In the genomic region with DNA sequence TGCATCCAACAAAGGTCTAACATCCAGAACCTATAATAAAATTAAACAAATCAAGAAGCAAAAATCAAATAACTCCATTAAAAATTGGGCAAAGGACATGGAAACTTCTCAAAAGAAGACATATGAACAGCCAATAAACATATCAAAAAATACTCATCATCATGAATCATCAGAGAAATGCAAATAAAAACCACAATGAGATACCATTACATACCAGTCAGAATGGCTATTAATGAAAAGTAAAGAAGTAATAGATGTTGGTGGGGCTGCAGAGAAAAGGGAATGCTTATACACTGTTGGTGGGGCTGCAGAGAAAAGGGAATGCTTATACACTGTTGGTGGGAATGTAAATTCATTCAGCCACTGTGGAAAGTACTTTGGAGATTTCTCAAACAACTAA, we compare ENCODE assay signal across 30 cellular contexts.
"Had no signal": no experiment of that assay in that cellular context is flagged by ENCODE, and none has a peak within 500 bp of the region (broad histone marks: within the 10 kb centered on the region; RNA-seq: fewer than 3 reads in every experiment).

No MANE protein-coding gene starts in this region.

- ATAC-seq: activated CD8-positive, alpha-beta T cell treated with anti-CD3 and anti-CD28 coated beads for 36 hours; activated naive CD4-positive, alpha-beta T cell treated with anti-CD3 and anti-CD28 coated beads, Interleukin-2, amount 50 U/mL, for 72 hours; activated T-cell treated with anti-CD3 and anti-CD28 coated beads, Interleukin-2, amount 50 U/mL, for 4 hours; activated T-cell treated with anti-CD3 and anti-CD28 coated beads, Interleukin-2, amount 50 U/mL, for 72 hours; activated T-helper 17 cell treated with anti-CD3 and anti-CD28 coated beads, Interleukin-2, amount 50 U/mL, for 72 hours had no signal

- H3K4me1 ChIP-seq: adrenal gland had no signal

- H3K27me3 ChIP-seq: adrenal gland had no signal

- H3K27ac ChIP-seq: adrenal gland, VCaP had no signal

- H3K4me3 ChIP-seq: adrenal gland had no signal

- FAIRE-seq: TTC549 had no signal

- DNase-seq: activated B cell treated with CpG ODN at 0.5 μM for 24 hours; activated CD4-positive, alpha-beta memory T cell treated with anti-CD3 and anti-CD28 coated beads for 36 hours; activated CD4-positive, alpha-beta T cell treated with anti-CD3 and anti-CD28 coated beads for 4 hours; activated CD4-positive, alpha-beta T cell treated with anti-CD3 and anti-CD28 coated beads, Interleukin-2, amount 10 ng/mL, durations not matched to agents 24 days and 14 days; activated CD4-positive, alpha-beta T cell treated with anti-CD3 and anti-CD28 coated beads, Interleukin-2, amount 50 U/mL, for 1 hour; activated CD4-positive, alpha-beta T cell treated with anti-CD3 and anti-CD28 coated beads, Interleukin-2, amount 50 U/mL, for 4 hours; activated CD4-positive, CD25-positive, alpha-beta regulatory T cell treated with anti-CD3 and anti-CD28 coated beads, Interleukin-2, amount 50 U/mL, for 72 hours; activated CD8-positive, alpha-beta memory T cell treated with anti-CD3 and anti-CD28 coated beads, Interleukin-2, amount 50 U/mL, for 4 hours; activated CD8-positive, alpha-beta T cell treated with anti-CD3 and anti-CD28 coated beads for 36 hours; activated effector memory CD4-positive, alpha-beta T cell treated with anti-CD3 and anti-CD28 coated beads, Interleukin-2, amount 50 U/mL, for 16 hours; activated gamma-delta T cell treated with Interleukin-2 at 50 U/mL for 16 hours; activated naive CD4-positive, alpha-beta T cell; activated naive CD4-positive, alpha-beta T cell treated with anti-CD3 and anti-CD28 coated beads for 36 hours; activated naive CD4-positive, alpha-beta T cell treated with anti-CD3 and anti-CD28 coated beads, Interleukin-2, amount 50 U/mL, for 16 hours; activated naive CD8-positive, alpha-beta T cell treated with anti-CD3 and anti-CD28 coated beads for 36 hours; activated T-cell treated with anti-CD3 and anti-CD28 coated beads for 4 hours; activated T-cell treated with anti-CD3 and anti-CD28 coated beads, Interleukin-2, amount 50 U/mL, for 1 hour; activated T-cell treated with anti-CD3 and anti-CD28 coated beads, Interleukin-2, amount 50 U/mL, for 4 hours; activated T-cell treated with anti-CD3 and anti-CD28 coated beads, Interleukin-2, amount 50 U/mL, for 72 hours; adrenal gland; amniotic stem cell; aorta; central memory CD4-positive, alpha-beta T cell; T-helper 1 cell; T-helper 2 cell; T-helper 9 cell had no signal

- H3K9me3 ChIP-seq: adrenal gland had no signal

- H3K36me3 ChIP-seq: adrenal gland had no signal
